26 cellular contexts compared by ENCODE assay signal in the genomic region with DNA sequence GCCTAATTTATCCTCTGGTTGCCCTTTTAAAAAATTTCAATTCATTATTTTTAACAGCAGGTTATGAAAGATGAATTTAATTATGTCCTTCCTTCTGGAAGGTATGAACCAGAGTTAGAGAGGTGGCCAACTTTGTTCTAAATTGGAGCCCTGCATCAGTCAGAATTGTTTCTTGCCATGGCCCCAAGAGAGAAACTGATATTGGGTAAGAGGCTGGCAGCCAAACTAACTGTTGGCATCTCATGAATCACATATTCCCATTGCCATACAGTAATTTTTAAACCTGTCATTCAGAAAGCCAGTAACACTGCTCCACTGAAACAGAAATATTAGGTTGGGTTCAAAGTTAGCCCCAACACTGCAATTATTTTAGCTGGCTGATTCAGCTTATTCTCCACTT.
"Had no signal": no experiment of that assay in that cellular context is flagged by ENCODE, and none has a peak within 500 bp of the region (broad histone marks: within the 10 kb centered on the region; RNA-seq: fewer than 3 reads in every experiment).

No MANE protein-coding gene starts in this region.

- H3K9me3 ChIP-seq: thyroid gland had no signal

- H3K27ac ChIP-seq: ascending aorta, brain microvascular endothelial cell, hepatocyte, left lung, pancreas, sigmoid colon, spleen, thyroid gland had no signal

- H3K4me1 ChIP-seq: left lung, pancreas, sigmoid colon, spleen had no signal

- DNase-seq: activated CD4-positive, alpha-beta T cell treated with anti-CD3 and anti-CD28 coated beads for 4 hours; activated CD4-positive, alpha-beta T cell treated with anti-CD3 and anti-CD28 coated beads, Interleukin-2, amount 50 U/mL, for 48 hours; activated CD4-positive, CD25-positive, alpha-beta regulatory T cell; activated CD8-positive, alpha-beta memory T cell treated with anti-CD3 and anti-CD28 coated beads, Interleukin-2, amount 50 U/mL, for 48 hours; activated naive CD4-positive, alpha-beta T cell treated with anti-CD3 and anti-CD28 coated beads for 36 hours; activated T-cell treated with anti-CD3 and anti-CD28 coated beads, Interleukin-2, amount 50 U/mL, for 4 hours; brain microvascular endothelial cell; central memory CD4-positive, alpha-beta T cell; dermis blood vessel endothelial cell; effector memory CD4-positive, alpha-beta T cell; foreskin fibroblast; immature natural killer cell; left lung; midbrain; nephron progenitor cell; pancreas; sigmoid colon; spleen; stimulated activated CD4-positive, alpha-beta T cell treated with anti-CD3 and anti-CD28 coated beads, Interleukin-4, amount 100 ng/mL, for 1 hour; stimulated activated naive CD8-positive, alpha-beta T cell treated with anti-CD3 and anti-CD28 coated beads, Interleukin-15, Interleukin-2, amounts not matched to agents 100 U/mL and 50 U/mL, for 24 hours; substantia nigra; T-helper 9 cell; thyroid gland had no signal

- H3K4me3 Mint-ChIP-seq: activated naive CD4-positive, alpha-beta T cell treated with anti-CD3 and anti-CD28 coated beads for 36 hours; activated T-cell treated with anti-CD3 and anti-CD28 coated beads, Interleukin-2, amount 50 U/mL, for 4 hours; immature natural killer cell; nephron progenitor cell had no signal

- H3K4me1 Mint-ChIP-seq: nephron progenitor cell had no signal

- H3K27me3 ChIP-seq: ascending aorta, brain microvascular endothelial cell, hepatocyte, left lung, pancreas, sigmoid colon, spleen, thyroid gland had no signal

- H3K27ac Mint-ChIP-seq: activated naive CD4-positive, alpha-beta T cell treated with anti-CD3 and anti-CD28 coated beads for 36 hours; nephron progenitor cell had no signal

- H3K4me3 ChIP-seq: ascending aorta, hepatocyte, left lung, pancreas, sigmoid colon, spleen, thyroid gland had no signal

- ATAC-seq: activated T-cell treated with anti-CD3 and anti-CD28 coated beads, Interleukin-2, amount 50 U/mL, for 4 hours; esophagus mucosa; left lung; pancreas; stimulated activated naive CD8-positive, alpha-beta T cell treated with anti-CD3 and anti-CD28 coated beads, Interleukin-15, Interleukin-2, amounts not matched to agents 100 U/mL and 50 U/mL, for 24 hours had no signal
